9 cellular contexts compared by ENCODE assay signal in genomic region chr20:48523191-48523757, GRCh38.
DNase-seq lines count a peak whose midpoint lies in the region; FAIRE-seq and TF ChIP-seq lines count a peak whose summit lies in the region.
"Had no signal": no experiment of that assay in that cellular context is flagged by ENCODE, and none has a peak within 500 bp of the region (broad histone marks: within the 10 kb centered on the region; RNA-seq: fewer than 3 reads in every experiment).

No MANE protein-coding gene starts in this region.

- FAIRE-seq in GM19239 (lab: Jason Lieb, UNC): no peak
- FAIRE-seq in D721Med (lab: Jason Lieb, UNC): no peak

- TF ChIP-seq CTCF in nephron progenitor cell (IDR thresholded peaks at IDR 0.05): no peak
- TF ChIP-seq CTCF in D721Med (IDR thresholded peaks at IDR 0.05; ENCODE audit: insufficient read depth, missing control alignments): no peak

- H3K27me3 Mint-ChIP-seq in nephron progenitor cell (ENCODE audit: low read depth, poor library complexity): peaks cover 56% of the 10 kb centered on the region

- H3K4me1 Mint-ChIP-seq in nephron progenitor cell: no peaks in the 10 kb centered on the region
- H3K4me1 Mint-ChIP-seq: T-helper 17 cell had no signal

- peak; percentile 20 for DNase-seq in GM19239 (ENCODE audit: insufficient read length, low spot score)
- peak; percentile 53 for DNase-seq in NAMALWA (ENCODE audit: low spot score)
- DNase-seq in dermis microvascular lymphatic vessel endothelial cell (ENCODE audit: low read depth in 2 of 2): peak; percentile 76 to 79
- DNase-seq in nephron progenitor cell: peak; percentile 76
- DNase-seq in NCI-H2227 treated with DMSO at 0.1 percent for 48 hours (lab: John Stamatoyannopoulos, UW): no peak
- DNase-seq in NCI-H446 treated with DMSO at 0.1 percent for 48 hours (lab: John Stamatoyannopoulos, UW): no peak
- no peak for DNase-seq in D721Med (ENCODE audit: insufficient read length, low spot score)
- DNase-seq in GF-D8 (lab: John Stamatoyannopoulos, UW): no peak
- DNase-seq: T-helper 17 cell had no signal

- no peaks in the 10 kb centered on the region for H3K36me3 Mint-ChIP-seq in nephron progenitor cell (ENCODE audit: low read depth)

- no peaks in the 10 kb centered on the region for H3K9me3 Mint-ChIP-seq in nephron progenitor cell

- no peak overlapping the region for H3K27ac Mint-ChIP-seq in nephron progenitor cell
- H3K27ac Mint-ChIP-seq: T-helper 17 cell had no signal

- no peak overlapping the region for H3K4me3 Mint-ChIP-seq in nephron progenitor cell
- H3K4me3 Mint-ChIP-seq: T-helper 17 cell had no signal

Comparison
In these comparisons a context has a peak if more than half of its experiments do, and no peak if none do; other contexts are left out.
1. DNase-seq: peak in GM19239 (single experiment), NAMALWA (single experiment), dermis microvascular lymphatic vessel endothelial cell (2 of 2) and nephron progenitor cell (single experiment); none in NCI-H2227 treated with DMSO at 0.1 percent for 48 hours (single experiment), NCI-H446 treated with DMSO at 0.1 percent for 48 hours (single experiment), D721Med (single experiment) and GF-D8 (single experiment).